22 cellular contexts compared by ENCODE assay signal in genomic region chr11:113562576-113562975, GRCh38.
"Had no signal": no experiment of that assay in that cellular context is flagged by ENCODE, and none has a peak within 500 bp of the region (broad histone marks: within the 10 kb centered on the region; RNA-seq: fewer than 3 reads in every experiment).

No MANE protein-coding gene starts in this region.

- H3K36me3 ChIP-seq: cardiac muscle cell, heart right ventricle, neutrophil, ovary, prostate gland, right atrium auricular region, transverse colon, vagina had no signal

- H3K4me1 ChIP-seq: body of pancreas, prostate gland, right atrium auricular region, transverse colon, vagina had no signal

- H3K9me3 Mint-ChIP-seq: activated naive CD4-positive, alpha-beta T cell treated with anti-CD3 and anti-CD28 coated beads, Interleukin-2, amount 50 U/mL, for 24 hours; activated T-cell treated with anti-CD3 and anti-CD28 coated beads, Interleukin-2, amount 50 U/mL, for 24 hours; dendritic cell treated with granulocyte-macrophage colony-stimulating factor and Interleukin-4, amounts not matched to agents 40 ng/mL and 50 ng/mL, for 4 days; memory B cell; nephron had no signal

- H3K4me1 Mint-ChIP-seq: activated naive CD4-positive, alpha-beta T cell treated with anti-CD3 and anti-CD28 coated beads, Interleukin-2, amount 50 U/mL, for 24 hours had no signal

- FAIRE-seq: endometrium had no signal

- DNase-seq: activated CD4-positive, alpha-beta T cell treated with anti-CD3 and anti-CD28 coated beads for 48 hours; activated CD4-positive, CD25-positive, alpha-beta regulatory T cell; activated CD8-positive, alpha-beta T cell treated with anti-CD3 and anti-CD28 coated beads, Interleukin-2, amount 10 ng/mL, durations not matched to agents 7 days and 5 days; activated gamma-delta T cell treated with Interleukin-2 at 50 U/mL for 16 hours; activated T-cell treated with anti-CD3 and anti-CD28 coated beads, Interleukin-2, amount 50 U/mL, for 24 hours; body of pancreas; effector CD4-positive, alpha-beta T cell; heart right ventricle; left colon; ovary; stimulated activated CD4-positive, alpha-beta T cell treated with anti-CD3 and anti-CD28 coated beads, Interleukin-1b, Interleukin-23, amount 100 ng/mL, for 48 hours; transverse colon had no signal

- H3K27ac Mint-ChIP-seq: activated CD8-positive, alpha-beta T cell treated with anti-CD3 and anti-CD28 coated beads, Interleukin-2, amount 10 ng/mL, durations not matched to agents 7 days and 5 days; activated naive CD4-positive, alpha-beta T cell treated with anti-CD3 and anti-CD28 coated beads, Interleukin-2, amount 50 U/mL, for 24 hours; activated T-cell treated with anti-CD3 and anti-CD28 coated beads, Interleukin-2, amount 50 U/mL, for 24 hours; dendritic cell treated with granulocyte-macrophage colony-stimulating factor and Interleukin-4, amounts not matched to agents 40 ng/mL and 50 ng/mL, for 4 days; memory B cell; nephron had no signal

- H3K27me3 ChIP-seq: body of pancreas, cardiac muscle cell, ovary, right atrium auricular region, transverse colon, vagina had no signal

- H3K4me3 Mint-ChIP-seq: activated CD8-positive, alpha-beta T cell treated with anti-CD3 and anti-CD28 coated beads, Interleukin-2, amount 10 ng/mL, durations not matched to agents 7 days and 5 days; activated naive CD4-positive, alpha-beta T cell treated with anti-CD3 and anti-CD28 coated beads, Interleukin-2, amount 50 U/mL, for 24 hours; activated T-cell treated with anti-CD3 and anti-CD28 coated beads, Interleukin-2, amount 50 U/mL, for 24 hours; dendritic cell treated with granulocyte-macrophage colony-stimulating factor and Interleukin-4, amounts not matched to agents 40 ng/mL and 50 ng/mL, for 4 days; memory B cell; nephron had no signal

- H3K9me3 ChIP-seq: body of pancreas, heart right ventricle, neutrophil, ovary, prostate gland, right atrium auricular region, transverse colon, vagina had no signal

- H3K4me3 ChIP-seq: body of pancreas, cardiac muscle cell, heart right ventricle, ovary, prostate gland, right atrium auricular region, transverse colon, vagina had no signal

- H3K36me3 Mint-ChIP-seq: activated naive CD4-positive, alpha-beta T cell treated with anti-CD3 and anti-CD28 coated beads, Interleukin-2, amount 50 U/mL, for 24 hours; memory B cell had no signal

- H3K27ac ChIP-seq: body of pancreas, cardiac muscle cell, heart right ventricle, neutrophil, ovary, prostate gland, right atrium auricular region, vagina had no signal

- ATAC-seq: activated CD8-positive, alpha-beta T cell treated with anti-CD3 and anti-CD28 coated beads, Interleukin-2, amount 10 ng/mL, durations not matched to agents 7 days and 5 days; body of pancreas; heart right ventricle; left colon had no signal
